In the genomic region with DNA sequence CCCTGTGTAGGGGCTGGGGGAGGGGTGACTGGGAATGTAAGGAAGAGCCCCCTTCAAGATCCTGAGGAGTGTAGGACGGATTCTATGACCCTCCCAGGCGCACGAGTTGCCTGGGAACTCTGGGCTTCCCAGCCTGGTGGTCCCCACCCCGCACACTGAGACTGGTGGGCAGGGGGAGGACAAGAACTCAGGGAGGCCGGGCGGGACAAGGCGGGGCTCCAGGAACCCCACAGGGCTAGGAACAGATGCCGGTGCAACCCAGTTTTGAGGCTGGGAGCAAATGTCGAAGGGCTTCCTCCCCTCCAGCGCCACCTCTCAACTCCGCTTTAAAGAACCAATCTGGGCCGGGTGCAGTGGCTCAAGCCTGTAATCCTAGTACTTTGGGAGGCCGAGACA, we compare ENCODE assay signal across 9 cellular contexts. TPM values are rescaled to one million over a fixed set of nuclear protein-coding genes. Genes with fewer than 3 reads are reported as not detected.
A peak's percentile ranks its signal among the peaks of the same experiment; 100 is the strongest.
DNase-seq lines count a peak whose midpoint lies in the region; ATAC-seq and TF ChIP-seq lines count a peak whose summit lies in the region.
"Had no signal": no experiment of that assay in that cellular context is flagged by ENCODE, and none has a peak within 500 bp of the region (broad histone marks: within the 10 kb centered on the region; RNA-seq: fewer than 3 reads in every experiment).

No MANE protein-coding gene starts in this region.

- CTCF ChIA-PET in activated naive CD4-positive, alpha-beta T cell treated with anti-CD3 and anti-CD28 coated beads, Interleukin-2, amount 10 ng/mL, durations not matched to agents 7 days and 5 days (lab: Charles Lee) = interaction anchor here (1.7 to 2.2 kb wide), 3 partner anchors 9 to 33 kb away, joined by 5 to 6 read pairs (median 5); no protein-coding TSS in a partner anchor
- CTCF ChIA-PET in mammary epithelial cell (lab: Charles Lee; ENCODE audit: low non-redundant PET) = no interaction called here

- no peaks in the 10 kb centered on the region for H3K9me3 Mint-ChIP-seq in activated naive CD4-positive, alpha-beta T cell treated with anti-CD3 and anti-CD28 coated beads, Interleukin-2, amount 10 ng/mL, durations not matched to agents 7 days and 5 days

- H3K4me1 Mint-ChIP-seq in activated naive CD4-positive, alpha-beta T cell treated with anti-CD3 and anti-CD28 coated beads, Interleukin-2, amount 10 ng/mL, durations not matched to agents 7 days and 5 days = peaks cover 40% of the 10 kb centered on the region

- peaks cover 5% of the 10 kb centered on the region for H3K27me3 Mint-ChIP-seq in activated naive CD4-positive, alpha-beta T cell treated with anti-CD3 and anti-CD28 coated beads, Interleukin-2, amount 10 ng/mL, durations not matched to agents 7 days and 5 days

- no peak overlapping the region for H3K4me3 ChIP-seq in mammary epithelial cell (replicated peaks in 1 of 3; ENCODE audit: insufficient read depth in 1 of 3, low read depth in 2 of 3, low read length in 3 of 3)
- peak overlapping the region; percentile 18 to 72 for H3K4me3 ChIP-seq in muscle layer of colon (ENCODE audit: low read depth in 1 of 2, low read length in 2 of 2)
- H3K4me3 ChIP-seq in upper lobe of right lung = peak overlapping the region; percentile 89

- no peak overlapping the region for H2AFZ ChIP-seq in mammary epithelial cell (ENCODE audit: low read depth, low read length)

- ATAC-seq in upper lobe of right lung = no peak

- H3K36me3 Mint-ChIP-seq in activated naive CD4-positive, alpha-beta T cell treated with anti-CD3 and anti-CD28 coated beads, Interleukin-2, amount 10 ng/mL, durations not matched to agents 7 days and 5 days = peaks cover 24% of the 10 kb centered on the region

- dilution Hi-C loops in mammary epithelial cell (cut with HindIII; ENCODE audit: low sequenced_read_pairs) = no loop called here

- peak overlapping the region; percentile 93 for H3K27ac Mint-ChIP-seq in activated naive CD4-positive, alpha-beta T cell treated with anti-CD3 and anti-CD28 coated beads, Interleukin-2, amount 10 ng/mL, durations not matched to agents 7 days and 5 days

- 100% methylated on average over 6 of the region's 13 CpGs for WGBS in mammary epithelial cell (ENCODE audit: low coverage, missing lambda C conversion rate)

- H3K36me3 ChIP-seq in mammary epithelial cell (ENCODE audit: insufficient read depth, low read length) (peaks cover 8% of the 10 kb centered on the region), muscle layer of colon (ENCODE audit: insufficient read depth, low read length) (peaks cover under 1% of the 10 kb centered on the region), upper lobe of right lung (no peaks in the 10 kb centered on the region)

- H3K4me3 Mint-ChIP-seq in activated naive CD4-positive, alpha-beta T cell treated with anti-CD3 and anti-CD28 coated beads, Interleukin-2, amount 10 ng/mL, durations not matched to agents 7 days and 5 days = peak overlapping the region; percentile 88

- no peaks in the 10 kb centered on the region for H3K9me3 ChIP-seq in mammary epithelial cell (replicated peaks; ENCODE audit: insufficient read depth, low read length)
- H3K9me3 ChIP-seq in muscle layer of colon (ENCODE audit: low read length) = no peaks in the 10 kb centered on the region
- no peaks in the 10 kb centered on the region for H3K9me3 ChIP-seq in upper lobe of right lung

- in situ Hi-C loops in mammary epithelial cell (cut with MboI; ENCODE audit: low sequenced_read_pairs in 2 of 2) = no loop called here

- peaks cover under 1% of the 10 kb centered on the region for H4K20me1 ChIP-seq in mammary epithelial cell (ENCODE audit: insufficient read depth, low read length)

- no peaks in the 10 kb centered on the region for H3K27me3 ChIP-seq in mammary epithelial cell (ENCODE audit: insufficient read depth, low read length)
- no peaks in the 10 kb centered on the region for H3K27me3 ChIP-seq in muscle layer of colon (ENCODE audit: control insufficient read depth in 1 of 2, insufficient read depth in 2 of 2, low read length in 2 of 2)
- H3K27me3 ChIP-seq in upper lobe of right lung = no peaks in the 10 kb centered on the region

- H3K27ac ChIP-seq in mammary epithelial cell (ENCODE audit: insufficient read depth, low read depth, low read length) (no peak overlapping the region), muscle layer of colon (ENCODE audit: low read depth, low read length) (peak overlapping the region; percentile 88), upper lobe of right lung (peak overlapping the region; percentile 96)

- no peak for DNase-seq in activated naive CD4-positive, alpha-beta T cell treated with anti-CD3 and anti-CD28 coated beads, Interleukin-2, amount 10 ng/mL, durations not matched to agents 7 days and 5 days
- no peak for DNase-seq in activated naive CD4-positive, alpha-beta T cell (lab: John Stamatoyannopoulos, UW)
- DNase-seq in mammary epithelial cell = no peak
- no peak for DNase-seq in upper lobe of right lung
- DNase-seq in NK-92 treated with Interleukin-12 subunit alpha and Interleukin-12 subunit beta, amount 100 ng/mL, for 24 hours (lab: John Stamatoyannopoulos, UW) = no peak
- no peak for DNase-seq in AG20443 (ENCODE audit: low spot score)
- no peak for DNase-seq in CD1c-positive myeloid dendritic cell (ENCODE audit: extremely low spot score)
- DNase-seq: NCI-H510A had no signal

- peak overlapping the region; percentile 84 for H3K4me2 ChIP-seq in mammary epithelial cell (ENCODE audit: insufficient read depth, low read depth, low read length)

- no TSS peak for BruUV-seq in mammary epithelial cell (replicated peaks; lab: Mats Ljungman, UMichigan)

- H3K9ac ChIP-seq in mammary epithelial cell (ENCODE audit: insufficient read depth, low read length) (no peak overlapping the region), muscle layer of colon (ENCODE audit: low read length) (peak overlapping the region; percentile 88)

- TF ChIP-seq CTCF in mammary epithelial cell (conservative IDR thresholded peaks at IDR 0.05 in 1 of 2, IDR thresholded peaks at IDR 0.05 in 1 of 2; ENCODE audit: extremely low read depth in 1 of 2, insufficient read depth in 1 of 2, low read depth in 1 of 2, low read length in 2 of 2) (no peak), upper lobe of right lung (IDR thresholded peaks at IDR 0.05) (no peak)

- intact Hi-C loops in mammary epithelial cell (cut with micrococcal nuclease) = no loop called here
- intact Hi-C loops in upper lobe of right lung (cut with DNase I) = no loop called here

- H3K4me1 ChIP-seq in mammary epithelial cell (ENCODE audit: insufficient read depth, low read length) (peaks cover 26% of the 10 kb centered on the region), muscle layer of colon (ENCODE audit: insufficient read depth, low read length) (peaks cover 35% of the 10 kb centered on the region), upper lobe of right lung (peaks cover 29% of the 10 kb centered on the region)

- H3K79me2 ChIP-seq in mammary epithelial cell (ENCODE audit: insufficient read depth, low read length) = peaks cover 49% of the 10 kb centered on the region

RNA-seq across cellular contexts. Expression of a gene that starts 1.3 kb away (rescaled TPM):
- total RNA-seq in mammary epithelial cell = 100 to 1,000 TPM; 273 to 375 TPM
- polyA plus RNA-seq in mammary epithelial cell = 209 TPM
- 296 TPM for polyA minus RNA-seq in mammary epithelial cell
- total RNA-seq in upper lobe of right lung = 112 TPM

RNA-seq across cellular contexts. Expression of a gene that starts 37.7 kb away (rescaled TPM):
- total RNA-seq in mammary epithelial cell (10 to 100 TPM; 30.0 to 71.3 TPM), upper lobe of right lung (33.4 TPM)
- polyA plus RNA-seq in mammary epithelial cell = 40.0 TPM
- 4.0 TPM for polyA minus RNA-seq in mammary epithelial cell

Comparison
In these comparisons a context has a peak if more than half of its experiments do, and no peak if none do; other contexts are left out.
1. H3K4me3 ChIP-seq: peak in muscle layer of colon (2 of 2) and upper lobe of right lung (single experiment); none in mammary epithelial cell (0 of 3).